12 cellular contexts compared by ENCODE assay signal in the genomic region with DNA sequence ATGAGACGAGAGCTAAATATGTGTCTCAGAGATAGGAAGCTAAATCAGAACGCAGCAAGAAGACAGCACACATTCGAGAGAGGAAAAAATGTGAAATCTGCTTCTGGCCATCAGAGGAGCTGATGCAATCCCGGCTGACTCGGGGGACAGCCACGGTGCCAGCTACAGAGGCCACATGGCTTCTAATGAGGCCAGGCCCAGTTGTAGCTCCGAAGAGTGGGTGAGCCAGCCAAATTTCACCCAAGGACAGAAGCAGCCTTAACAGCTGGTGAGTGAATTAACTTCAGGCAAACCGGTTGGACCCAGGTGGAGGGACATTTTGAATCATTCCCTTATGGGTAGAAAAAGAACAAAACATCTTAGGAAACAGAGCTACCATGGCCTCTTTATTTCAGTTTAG.
DNase-seq lines count a peak whose midpoint lies in the region; ATAC-seq and TF ChIP-seq lines count a peak whose summit lies in the region.
"Had no signal": no experiment of that assay in that cellular context is flagged by ENCODE, and none has a peak within 500 bp of the region (broad histone marks: within the 10 kb centered on the region; RNA-seq: fewer than 3 reads in every experiment).

No MANE protein-coding gene starts in this region.

- TF ChIP-seq CTCF in foreskin fibroblast (IDR thresholded peaks at IDR 0.05; ENCODE audit: low read depth, low read length) = no peak
- TF ChIP-seq CTCF in sigmoid colon (IDR thresholded peaks at IDR 0.05) = no peak
- no peak for TF ChIP-seq CTCF in testis (IDR thresholded peaks at IDR 0.05)

- peaks cover 0 to 33% (median 14%) of the 10 kb centered on the region in 4 donors for H3K4me1 ChIP-seq in sigmoid colon
- no peaks in the 10 kb centered on the region for H3K4me1 ChIP-seq in testis
- H3K4me1 ChIP-seq: A549 had no signal

- H3K27me3 ChIP-seq in sigmoid colon (no peaks in the 10 kb centered on the region), testis (no peaks in the 10 kb centered on the region)

- CTCF ChIA-PET in T-cell (lab: Charles Lee) = interaction anchor here (0.5 to 1.7 kb wide), 17 partner anchors 10 to 244 kb away, joined by 3 to 8 read pairs (median 3); no protein-coding TSS in a partner anchor

- peaks cover 15% of the 10 kb centered on the region for H3K9me3 Mint-ChIP-seq in activated CD4-positive, alpha-beta T cell treated with anti-CD3 and anti-CD28 coated beads, Interleukin-2, amount 10 ng/mL, durations not matched to agents 24 days and 14 days
- H3K9me3 Mint-ChIP-seq in T-cell = no peaks in the 10 kb centered on the region

- no peak for TF ChIP-seq EP300 in sigmoid colon (IDR thresholded peaks at IDR 0.05)

- H3K9me3 ChIP-seq in sigmoid colon = no peaks in the 10 kb centered on the region
- H3K9me3 ChIP-seq in testis = no peaks in the 10 kb centered on the region
- H3K9me3 ChIP-seq: thoracic aorta had no signal

- no peaks in the 10 kb centered on the region for H3K27me3 Mint-ChIP-seq in activated CD4-positive, alpha-beta T cell treated with anti-CD3 and anti-CD28 coated beads, Interleukin-2, amount 10 ng/mL, durations not matched to agents 24 days and 14 days
- peaks cover 0 to under 1% of the 10 kb centered on the region in 2 donors for H3K27me3 Mint-ChIP-seq in T-cell

- in situ Hi-C loops in KBM-7 (cut with MboI; ENCODE audit: low pct_unique_long_range_greater_than_20kb, low sequenced_read_pairs) = no loop called here

- no peak overlapping the region for H3K4me3 ChIP-seq in foreskin fibroblast (ENCODE audit: low read depth in 1 of 2, low read length in 2 of 2)
- no peak overlapping the region for H3K4me3 ChIP-seq in sigmoid colon
- H3K4me3 ChIP-seq in testis = no peak overlapping the region
- H3K4me3 ChIP-seq: A549, thoracic aorta had no signal

- H3K27ac ChIP-seq in sigmoid colon (peak overlapping the region; percentile 9 to 45 (median 18)), testis (no peak overlapping the region)
- H3K27ac ChIP-seq: A549, thoracic aorta had no signal

- H3K4me1 Mint-ChIP-seq in activated CD4-positive, alpha-beta T cell treated with anti-CD3 and anti-CD28 coated beads, Interleukin-2, amount 10 ng/mL, durations not matched to agents 24 days and 14 days = peaks cover 58% of the 10 kb centered on the region
- peaks cover 33 to 35% (median 34%) of the 10 kb centered on the region in 3 donors for H3K4me1 Mint-ChIP-seq in T-cell
- H3K4me1 Mint-ChIP-seq: mesothelial cell of epicardium had no signal

- POLR2A ChIA-PET in T-cell (lab: Charles Lee) = no interaction called here

- peak overlapping the region; percentile 98 for H3K27ac Mint-ChIP-seq in activated CD4-positive, alpha-beta T cell treated with anti-CD3 and anti-CD28 coated beads, Interleukin-2, amount 10 ng/mL, durations not matched to agents 24 days and 14 days
- peak overlapping the region; percentile 90 to 95 for H3K27ac Mint-ChIP-seq in T-cell
- H3K27ac Mint-ChIP-seq: mesothelial cell of epicardium had no signal

- H3K36me3 Mint-ChIP-seq in activated CD4-positive, alpha-beta T cell treated with anti-CD3 and anti-CD28 coated beads, Interleukin-2, amount 10 ng/mL, durations not matched to agents 24 days and 14 days (ENCODE audit: low read depth) = peaks cover 35% of the 10 kb centered on the region
- H3K36me3 Mint-ChIP-seq in T-cell = no peaks in the 10 kb centered on the region
- H3K36me3 Mint-ChIP-seq: mesothelial cell of epicardium had no signal

- H3K36me3 ChIP-seq in sigmoid colon (no peaks in the 10 kb centered on the region), testis (ENCODE audit: low read depth, missing control alignments) (no peaks in the 10 kb centered on the region)
- H3K36me3 ChIP-seq: thoracic aorta had no signal

- 75 to 86% methylated on average over 8 of the region's 8 CpGs for WGBS in sigmoid colon, 2 donors
- 45 to 46% methylated on average over 8 of the region's 8 CpGs for WGBS in testis, 2 donors

- TF ChIP-seq POLR2A in sigmoid colon (IDR thresholded peaks at IDR 0.05) (no peak), testis (IDR thresholded peaks at IDR 0.05) (no peak)

- peak overlapping the region; percentile 55 for H3K4me3 Mint-ChIP-seq in activated CD4-positive, alpha-beta T cell treated with anti-CD3 and anti-CD28 coated beads, Interleukin-2, amount 10 ng/mL, durations not matched to agents 24 days and 14 days
- H3K4me3 Mint-ChIP-seq in T-cell = peak overlapping the region in 1 of 3 donors; percentile 63
- H3K4me3 Mint-ChIP-seq: mesothelial cell of epicardium had no signal

- ATAC-seq in T-cell (replicated peaks in 1 of 4) = no peak
- no peak for ATAC-seq in GM21737 (IDR thresholded peaks at IDR 0.05; ENCODE audit: unreplicated experiment)

- peak; percentile 60 for DNase-seq in activated CD4-positive, alpha-beta T cell treated with anti-CD3 and anti-CD28 coated beads, Interleukin-2, amount 10 ng/mL, durations not matched to agents 24 days and 14 days
- DNase-seq in activated CD4-positive, alpha-beta T cell treated with anti-CD3 and anti-CD28 coated beads for 48 hours = no peak
- DNase-seq in T-cell = no peak
- peak; percentile 5 to 50 for DNase-seq in foreskin fibroblast
- DNase-seq in sigmoid colon = peak; percentile 75
- DNase-seq in testis = no peak
- no peak for DNase-seq in KBM-7
- DNase-seq: NCI-H2029 treated with DMSO at 0.1 percent for 48 hours had no signal

- intact Hi-C loops in activated CD4-positive, alpha-beta T cell treated with anti-CD3 and anti-CD28 coated beads, Interleukin-2, amount 10 ng/mL, durations not matched to agents 24 days and 14 days (cut with micrococcal nuclease) = loop anchor here (5.0 to 10.0 kb wide), 5 partner anchors 49 to 574 kb away; no protein-coding TSS in a partner anchor
- intact Hi-C loops in sigmoid colon (cut with DNase I) = no loop called here
- intact Hi-C loops in testis (cut with DNase I; ENCODE audit: low total_unique reads) = no loop called here

Comparison
In these comparisons a context has a peak if more than half of its experiments do, and no peak if none do; other contexts are left out.
1. DNase-seq: peak in activated CD4-positive, alpha-beta T cell treated with anti-CD3 and anti-CD28 coated beads, Interleukin-2, amount 10 ng/mL, durations not matched to agents 24 days and 14 days (single experiment), foreskin fibroblast (2 of 2) and sigmoid colon (single experiment); none in activated CD4-positive, alpha-beta T cell treated with anti-CD3 and anti-CD28 coated beads for 48 hours (single experiment), T-cell (0 of 34), testis (single experiment) and KBM-7 (single experiment).
2. H3K27ac ChIP-seq: peak in sigmoid colon (4 of 4); none in testis (0 of 2).